Comparison of ENCODE assay signal across 12 cellular contexts in the genomic region with DNA sequence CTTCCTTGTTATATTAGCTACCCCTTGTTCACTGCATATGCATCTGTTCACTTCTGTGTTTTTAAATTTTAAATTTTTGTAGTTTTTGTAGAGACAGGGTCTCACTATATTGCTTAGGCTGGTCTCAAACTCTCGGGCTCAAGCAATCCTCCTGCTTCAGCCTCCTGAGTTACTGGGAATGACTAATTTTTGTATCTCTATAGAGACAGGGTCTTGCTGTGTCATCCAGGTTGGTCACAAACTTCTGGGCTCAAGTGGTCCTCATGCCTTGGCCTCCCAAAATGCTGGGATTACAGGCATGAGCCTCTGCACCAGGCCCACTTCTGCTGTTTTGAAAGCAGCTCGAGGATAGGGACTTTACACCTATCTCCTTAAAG.
DNase-seq lines count a peak whose midpoint lies in the region; ATAC-seq, FAIRE-seq and TF ChIP-seq lines count a peak whose summit lies in the region.
"Had no signal": no experiment of that assay in that cellular context is flagged by ENCODE, and none has a peak within 500 bp of the region (broad histone marks: within the 10 kb centered on the region; RNA-seq: fewer than 3 reads in every experiment).

No MANE protein-coding gene starts in this region.

- no peaks in the 10 kb centered on the region for H3K36me3 ChIP-seq in GM12878 (ENCODE audit: control insufficient read depth in 2 of 2, insufficient read depth in 2 of 2, low read length in 1 of 2)
- H3K36me3 ChIP-seq: neutrophil had no signal

- TF ChIP-seq RAD21 in GM12878 (IDR thresholded peaks at IDR 0.05; ENCODE audit: insufficient read depth, low read depth, low read length): no peak

- peaks cover 3% of the 10 kb centered on the region; the same call in 1 of the 2 replicates for H3K4me1 ChIP-seq in GM12878 (ENCODE audit: control insufficient read depth, insufficient read depth, low read length)

- DNase-seq in GM12878 (ENCODE audit: low read depth, low spot score) (no peak), HFFc6 (no peak), DMS153 (lab: John Stamatoyannopoulos, UW) (no peak), Right ventricle myocardium inferior (ENCODE audit: missing footprints) (no peak), H54 (ENCODE audit: insufficient read length, low spot score) (no peak)
- DNase-seq: KG1; NCI-H510A treated with DMSO at 0.1 percent for 48 hours; stimulated activated CD4-positive, alpha-beta T cell treated with anti-CD3 and anti-CD28 coated beads, Interleukin-4, amount 100 ng/mL, for 1 hour had no signal

- H3K4me3 ChIP-seq in GM12878: no peak overlapping the region

- H3K27ac ChIP-seq in GM12878 (ENCODE audit: control insufficient read depth, insufficient read depth): peak overlapping the region; percentile 16
- H3K27ac ChIP-seq: neutrophil had no signal

- no peaks in the 10 kb centered on the region; the same call in 1 of the 2 replicates for H3K36me3 Mint-ChIP-seq in HFFc6 (ENCODE audit: low read depth)

- ATAC-seq in GM18519 (IDR thresholded peaks at IDR 0.05; ENCODE audit: low FRiP score, unreplicated experiment): peak; percentile 4
- peak; percentile 26 for ATAC-seq in GM21390 (IDR thresholded peaks at IDR 0.05; ENCODE audit: unreplicated experiment)
- peak; percentile 23 for ATAC-seq in HG03175 (IDR thresholded peaks at IDR 0.05; ENCODE audit: unreplicated experiment)
- peak; percentile 22 for ATAC-seq in GM12878
- ATAC-seq in Right ventricle myocardium inferior: no peak

- H2AFZ ChIP-seq in GM12878 (ENCODE audit: control insufficient read depth, low read depth, low read length): no peak overlapping the region; the same call in 1 of the 2 replicates

- 80% methylated on average over 2 of the region's 2 CpGs for WGBS in GM12878 (ENCODE audit: insufficient coverage, insufficient replicate concordance, low lambda C conversion rate, missing lambda C conversion rate)

- H3K27ac Mint-ChIP-seq in HFFc6: no peak overlapping the region

- peaks cover 45% of the 10 kb centered on the region for H3K4me1 Mint-ChIP-seq in HFFc6 (ENCODE audit: low read depth)

- no peak for FAIRE-seq in GM12878 (lab: Jason Lieb, UNC)
- FAIRE-seq in H54 (lab: Jason Lieb, UNC): no peak

- POLR2A ChIA-PET in GM12878 (lab: Charles Lee): interaction anchor here (0.7 to 3.7 kb wide), 3 partner anchors 12 to 42 kb away, joined by 3 to 19 read pairs (median 4); no protein-coding TSS in a partner anchor

- SMC1A ChIA-PET in GM12878 (lab: Charles Lee; ENCODE audit: uncharacterized antibody, unreplicated experiment): interaction anchor here (0.5 to 3.5 kb wide), 16 partner anchors 10 to 240 kb away, joined by 3 to 37 read pairs (median 3); no protein-coding TSS in a partner anchor

- no peaks in the 10 kb centered on the region for H3K79me2 ChIP-seq in GM12878 (ENCODE audit: control insufficient read depth, insufficient read depth, low read length)

- no peaks in the 10 kb centered on the region for H4K20me1 ChIP-seq in GM12878 (ENCODE audit: control insufficient read depth, insufficient read depth)

- H3K4me3 Mint-ChIP-seq in HFFc6: no peak overlapping the region

- intact Hi-C loops in GM12878 (cut with micrococcal nuclease; ENCODE audit: unreplicated experiment): loop anchor here (5.0 kb wide), 2 partner anchors 39 to 246 kb away; no protein-coding TSS in a partner anchor
- intact Hi-C loops in Right ventricle myocardium inferior (cut with DNase I): no loop called here

- H3K9me3 Mint-ChIP-seq in HFFc6: no peaks in the 10 kb centered on the region

- BruUV-seq in GM12878 (replicated peaks; lab: Mats Ljungman, UMichigan): no TSS peak

- TF ChIP-seq POLR2A in GM12878 (IDR thresholded peaks at IDR 0.05; ENCODE audit: low read depth, low read length): no peak
- no peak for TF ChIP-seq POLR2A in H54 (IDR thresholded peaks at IDR 0.05; ENCODE audit: low read depth, low read length)

- H3K27me3 ChIP-seq in GM12878 (replicated peaks in 1 of 2; ENCODE audit: control insufficient read depth in 2 of 2, insufficient read depth in 2 of 2, low read length in 1 of 2): no peaks in the 10 kb centered on the region
- H3K27me3 ChIP-seq: neutrophil had no signal

- no peak for TF ChIP-seq CTCF in GM12878 (IDR thresholded peaks at IDR 0.05 in 2 of 3, conservative IDR thresholded peaks at IDR 0.05 in 1 of 3; ENCODE audit: control insufficient read depth in 2 of 3, extremely low read depth in 1 of 3, insufficient read depth in 1 of 3, low read depth in 3 of 3, low read length in 3 of 3)
- no peak for TF ChIP-seq CTCF in HFFc6 (IDR thresholded peaks at IDR 0.05)

- H3K27me3 Mint-ChIP-seq in HFFc6 (ENCODE audit: insufficient read depth): no peaks in the 10 kb centered on the region

- H3K4me2 ChIP-seq in GM12878 (ENCODE audit: control insufficient read depth, insufficient read depth): no peak overlapping the region

- no peak overlapping the region for H3K9ac ChIP-seq in GM12878 (ENCODE audit: control insufficient read depth, insufficient read depth, low read length)

- CTCF ChIA-PET in GM12878 (lab: Yijun Ruan, JAX): interaction anchor here (0.6 to 2.0 kb wide), 7 partner anchors 13 to 270 kb away, joined by 3 to 9 read pairs (median 4); no protein-coding TSS in a partner anchor

- in situ Hi-C loops in GM12878 (cut with MboI): no loop called here

- no peaks in the 10 kb centered on the region; the same call in 2 of the 3 replicates for H3K9me3 ChIP-seq in GM12878 (replicated peaks; ENCODE audit: control insufficient read depth, insufficient read depth, low read length)
- H3K9me3 ChIP-seq: neutrophil had no signal

- TF ChIP-seq EP300 in GM12878 (IDR thresholded peaks at IDR 0.05; ENCODE audit: borderline replicate concordance in 1 of 2, control insufficient read depth in 1 of 2, low read depth in 2 of 2, low read length in 2 of 2): no peak; a peak in 1 of 4 replicates

- RAD21 ChIA-PET in GM12878 (lab: Charles Lee; ENCODE audit: unreplicated experiment): interaction anchor here (0.7 to 2.3 kb wide), 7 partner anchors 13 to 64 kb away, joined by 3 to 14 read pairs (median 3); no protein-coding TSS in a partner anchor

TF ChIP-seq in GM12878, 131 proteins besides CTCF, POLR2A, EP300 and RAD21:
- TF ChIP-seq RFX5 (IDR thresholded peaks at IDR 0.05; ENCODE audit: low read depth, low read length) (no peak), MTA2 (IDR thresholded peaks at IDR 0.05; ENCODE audit: low read depth) (no peak)
- TF ChIP-seq, protein P1, sequence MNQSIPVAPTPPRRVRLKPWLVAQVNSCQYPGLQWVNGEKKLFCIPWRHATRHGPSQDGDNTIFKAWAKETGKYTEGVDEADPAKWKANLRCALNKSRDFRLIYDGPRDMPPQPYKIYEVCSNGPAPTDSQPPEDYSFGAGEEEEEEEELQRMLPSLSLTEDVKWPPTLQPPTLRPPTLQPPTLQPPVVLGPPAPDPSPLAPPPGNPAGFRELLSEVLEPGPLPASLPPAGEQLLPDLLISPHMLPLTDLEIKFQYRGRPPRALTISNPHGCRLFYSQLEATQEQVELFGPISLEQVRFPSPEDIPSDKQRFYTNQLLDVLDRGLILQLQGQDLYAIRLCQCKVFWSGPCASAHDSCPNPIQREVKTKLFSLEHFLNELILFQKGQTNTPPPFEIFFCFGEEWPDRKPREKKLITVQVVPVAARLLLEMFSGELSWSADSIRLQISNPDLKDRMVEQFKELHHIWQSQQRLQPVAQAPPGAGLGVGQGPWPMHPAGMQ (IDR thresholded peaks at IDR 0.05; ENCODE audit: borderline replicate concordance): no peak
- TF ChIP-seq, protein P2, sequence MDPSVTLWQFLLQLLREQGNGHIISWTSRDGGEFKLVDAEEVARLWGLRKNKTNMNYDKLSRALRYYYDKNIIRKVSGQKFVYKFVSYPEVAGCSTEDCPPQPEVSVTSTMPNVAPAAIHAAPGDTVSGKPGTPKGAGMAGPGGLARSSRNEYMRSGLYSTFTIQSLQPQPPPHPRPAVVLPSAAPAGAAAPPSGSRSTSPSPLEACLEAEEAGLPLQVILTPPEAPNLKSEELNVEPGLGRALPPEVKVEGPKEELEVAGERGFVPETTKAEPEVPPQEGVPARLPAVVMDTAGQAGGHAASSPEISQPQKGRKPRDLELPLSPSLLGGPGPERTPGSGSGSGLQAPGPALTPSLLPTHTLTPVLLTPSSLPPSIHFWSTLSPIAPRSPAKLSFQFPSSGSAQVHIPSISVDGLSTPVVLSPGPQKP (IDR thresholded peaks at IDR 0.05; ENCODE audit: low read depth, low read length): no peak
